15 cellular contexts compared by ENCODE assay signal in the genomic region with DNA sequence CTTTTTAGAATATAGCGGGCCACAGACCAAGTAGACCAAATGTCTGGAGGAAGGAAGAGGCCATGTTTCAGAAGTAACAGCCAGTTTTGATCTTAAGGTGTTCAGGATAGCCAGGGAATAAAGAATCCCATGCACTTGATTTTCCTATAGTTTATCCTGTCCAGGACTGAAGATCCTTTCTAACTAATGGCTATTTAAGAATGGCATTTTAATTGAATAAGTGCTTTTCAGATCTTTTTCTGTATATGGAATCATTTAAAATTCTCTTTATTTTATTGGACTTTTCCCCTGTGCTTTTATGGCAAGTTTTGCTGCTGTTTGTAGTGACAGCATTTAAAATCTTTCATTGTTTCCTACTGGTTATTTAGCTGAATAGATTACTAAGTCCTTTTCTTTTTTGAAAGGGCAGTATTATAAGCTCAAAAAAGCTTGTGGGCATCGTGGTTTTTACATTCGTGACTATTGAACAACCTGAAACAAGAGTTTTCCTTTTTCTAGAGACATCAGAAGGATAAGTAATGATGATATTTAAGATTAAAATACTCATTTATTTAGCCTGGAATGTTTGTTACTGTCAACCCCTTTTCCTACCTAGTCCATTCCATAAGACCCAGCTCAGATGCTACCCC. TPM values are rescaled to one million over a fixed set of nuclear protein-coding genes. Genes with fewer than 3 reads are reported as not detected.
DNase-seq lines count a peak whose midpoint lies in the region; ATAC-seq and TF ChIP-seq lines count a peak whose summit lies in the region.
"Had no signal": no experiment of that assay in that cellular context is flagged by ENCODE, and none has a peak within 500 bp of the region (broad histone marks: within the 10 kb centered on the region; RNA-seq: fewer than 3 reads in every experiment).

No MANE protein-coding gene starts in this region.

- no peak for TF ChIP-seq EP300 in esophagus muscularis mucosa (IDR thresholded peaks at IDR 0.05)

- no peak overlapping the region for H3K27ac Mint-ChIP-seq in activated CD4-positive, alpha-beta T cell treated with anti-CD3 and anti-CD28 coated beads, Interleukin-2, amount 10 ng/mL, durations not matched to agents 7 days and 5 days
- H3K27ac Mint-ChIP-seq in stimulated activated naive CD8-positive, alpha-beta T cell treated with anti-CD3 and anti-CD28 coated beads, Interleukin-15, amount 100 ng/mL, for 72 hours, result peak overlapping the region; percentile 69 to 70

- no peaks in the 10 kb centered on the region for H3K27me3 ChIP-seq in esophagus muscularis mucosa
- H3K27me3 ChIP-seq: testis had no signal

- POLR2A ChIA-PET in activated CD4-positive, alpha-beta T cell treated with anti-CD3 and anti-CD28 coated beads, Interleukin-2, amount 10 ng/mL, durations not matched to agents 7 days and 5 days (lab: Charles Lee), result no interaction called here

- H3K4me3 Mint-ChIP-seq in activated CD4-positive, alpha-beta T cell treated with anti-CD3 and anti-CD28 coated beads, Interleukin-2, amount 10 ng/mL, durations not matched to agents 7 days and 5 days, result peak overlapping the region; percentile 41
- H3K4me3 Mint-ChIP-seq in stimulated activated naive CD8-positive, alpha-beta T cell treated with anti-CD3 and anti-CD28 coated beads, Interleukin-15, amount 100 ng/mL, for 72 hours, result peak overlapping the region; percentile 75 to 92

- H3K27ac ChIP-seq in esophagus muscularis mucosa (replicated peaks in 1 of 4), result peak overlapping the region; percentile 90 to 97 (median 96)
- H3K27ac ChIP-seq: A549, testis had no signal

- H3K9me3 Mint-ChIP-seq in activated CD4-positive, alpha-beta T cell treated with anti-CD3 and anti-CD28 coated beads, Interleukin-2, amount 10 ng/mL, durations not matched to agents 7 days and 5 days, result no peaks in the 10 kb centered on the region
- H3K9me3 Mint-ChIP-seq in stimulated activated naive CD8-positive, alpha-beta T cell treated with anti-CD3 and anti-CD28 coated beads, Interleukin-15, amount 100 ng/mL, for 72 hours, result peaks cover 4 to 7% of the 10 kb centered on the region in 2 donors

- CTCF ChIA-PET in activated CD4-positive, alpha-beta T cell treated with anti-CD3 and anti-CD28 coated beads, Interleukin-2, amount 10 ng/mL, durations not matched to agents 7 days and 5 days (lab: Charles Lee), result interaction anchor here (1.0 to 2.9 kb wide), 3 partner anchors 10 to 42 kb away, joined by 3 to 12 read pairs (median 3); no protein-coding TSS in a partner anchor

- peaks cover 0 to 7% (median 0%) of the 10 kb centered on the region in 4 donors for H3K36me3 ChIP-seq in esophagus muscularis mucosa

- H3K4me3 ChIP-seq in esophagus muscularis mucosa, result no peak overlapping the region
- H3K4me3 ChIP-seq: A549, skin epidermis, testis had no signal

- no peaks in the 10 kb centered on the region for H3K9me3 ChIP-seq in esophagus muscularis mucosa
- H3K9me3 ChIP-seq: A549, testis had no signal

- DNase-seq in activated CD4-positive, alpha-beta T cell treated with anti-CD3 and anti-CD28 coated beads, Interleukin-2, amount 10 ng/mL, durations not matched to agents 7 days and 5 days, result no peak
- no peak for DNase-seq in activated CD4-positive, alpha-beta T cell treated with anti-CD3 and anti-CD28 coated beads for 48 hours
- DNase-seq in RPMI7951 (ENCODE audit: low read depth), result peak; percentile 26
- DNase-seq in esophagus muscularis mucosa (ENCODE audit: extremely low spot score), result no peak
- no peak for DNase-seq in stimulated activated naive CD8-positive, alpha-beta T cell treated with anti-CD3 and anti-CD28 coated beads, Interleukin-15, amount 100 ng/mL, for 72 hours
- DNase-seq in iPS-NIHi7 (ENCODE audit: extremely low spot score), result no peak
- no peak for DNase-seq in amygdala (lab: John Stamatoyannopoulos, UW)
- DNase-seq: activated CD4-positive, alpha-beta T cell treated with anti-CD3 and anti-CD28 coated beads, Interleukin-2, amount 50 U/mL, for 4 hours; NCI-H1436; NCI-H446; nucleus accumbens; testis had no signal

- H3K36me3 Mint-ChIP-seq in activated CD4-positive, alpha-beta T cell treated with anti-CD3 and anti-CD28 coated beads, Interleukin-2, amount 10 ng/mL, durations not matched to agents 7 days and 5 days (ENCODE audit: low read depth), result peaks cover 2% of the 10 kb centered on the region

- peaks cover 28 to 45% (median 38%) of the 10 kb centered on the region in 4 donors for H3K4me1 ChIP-seq in esophagus muscularis mucosa

- no peak for TF ChIP-seq POLR2A in esophagus muscularis mucosa (IDR thresholded peaks at IDR 0.05; ENCODE audit: low read depth)

- no peak for TF ChIP-seq CTCF in esophagus muscularis mucosa (IDR thresholded peaks at IDR 0.05)

- WGBS in esophagus muscularis mucosa, result 70% methylated on average over 3 of the region's 3 CpGs

- H3K27me3 Mint-ChIP-seq in activated CD4-positive, alpha-beta T cell treated with anti-CD3 and anti-CD28 coated beads, Interleukin-2, amount 10 ng/mL, durations not matched to agents 7 days and 5 days, result no peaks in the 10 kb centered on the region
- H3K27me3 Mint-ChIP-seq in stimulated activated naive CD8-positive, alpha-beta T cell treated with anti-CD3 and anti-CD28 coated beads, Interleukin-15, amount 100 ng/mL, for 72 hours, result no peaks in the 10 kb centered on the region

- no peak for ATAC-seq in stimulated activated naive CD8-positive, alpha-beta T cell treated with anti-CD3 and anti-CD28 coated beads, Interleukin-15, amount 100 ng/mL, for 72 hours
- ATAC-seq in HG03469 (IDR thresholded peaks at IDR 0.05; ENCODE audit: unreplicated experiment), result no peak
- ATAC-seq: A549 had no signal

- intact Hi-C loops in esophagus muscularis mucosa (cut with DNase I), result loop anchor here (5.0 kb wide), 2 partner anchors 41 to 131 kb away; a partner anchor contains a TSS

- H3K4me1 Mint-ChIP-seq in activated CD4-positive, alpha-beta T cell treated with anti-CD3 and anti-CD28 coated beads, Interleukin-2, amount 10 ng/mL, durations not matched to agents 7 days and 5 days, result peaks cover 39% of the 10 kb centered on the region
- peaks cover 69% of the 10 kb centered on the region for H3K4me1 Mint-ChIP-seq in stimulated activated naive CD8-positive, alpha-beta T cell treated with anti-CD3 and anti-CD28 coated beads, Interleukin-15, amount 100 ng/mL, for 72 hours

RNA-seq across cellular contexts. Expression of a gene that starts 2.4 kb away (rescaled TPM):
- 10 to 100 TPM; 11.1 to 12.3 TPM for total RNA-seq in activated CD4-positive, alpha-beta T cell treated with anti-CD3 and anti-CD28 coated beads, Interleukin-2, amount 10 ng/mL, durations not matched to agents 7 days and 5 days
- total RNA-seq in RPMI7951 (2014; rRNA removed; shearing (Covaris generic)), result 13.1 and 13.2 TPM in 2 replicates
- total RNA-seq in esophagus muscularis mucosa, result 10 to 100 TPM; 15.1 to 24.0 (median 19.0) TPM
